ENCODE assay signal across 1 cellular context in the genomic region with DNA sequence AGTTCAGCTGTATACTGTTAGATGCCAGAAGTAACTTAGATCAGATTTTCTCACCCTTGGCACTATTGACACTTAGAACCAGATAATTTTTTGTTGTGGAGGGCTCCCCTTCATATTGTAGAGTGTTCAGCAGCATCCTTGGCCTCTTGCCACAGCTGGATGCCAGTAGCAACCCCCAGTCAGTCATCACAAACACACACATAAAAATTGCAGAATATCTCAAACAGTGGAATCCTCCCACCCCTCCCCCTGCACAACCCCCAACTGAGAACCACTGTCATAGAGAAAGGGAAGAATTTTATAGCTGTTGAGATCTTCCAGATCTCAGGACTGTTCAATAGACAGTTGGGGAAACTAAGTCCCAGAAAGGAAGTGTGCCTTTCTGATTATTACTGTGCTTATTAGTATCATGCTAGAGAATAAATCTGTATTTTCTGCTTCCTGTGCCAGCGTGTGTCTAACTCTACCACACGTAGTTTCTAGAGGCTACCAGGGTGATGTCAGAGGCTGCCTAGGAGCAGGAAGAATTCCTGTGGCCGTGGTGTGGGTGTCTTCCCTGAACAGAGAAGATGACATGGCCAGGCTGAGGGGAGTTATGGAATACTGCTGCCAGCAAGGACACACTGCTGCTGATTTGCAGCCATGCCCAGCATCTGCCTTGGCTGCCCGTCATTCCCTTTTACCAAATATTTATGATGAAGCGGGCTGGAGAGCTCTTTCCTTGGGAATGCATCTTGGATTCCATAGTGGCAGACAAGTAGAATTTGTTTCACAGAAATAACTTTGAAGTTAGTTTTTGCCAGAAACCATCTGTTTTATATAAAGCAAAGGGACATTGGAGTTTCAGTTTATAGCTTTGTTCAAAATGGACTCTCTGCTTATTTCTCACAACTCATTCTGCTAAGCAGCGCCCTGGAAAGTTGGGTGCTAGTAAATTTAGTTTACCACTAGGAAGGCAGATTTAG.
TF ChIP-seq lines count a peak whose summit lies in the region.

No MANE protein-coding gene starts in this region.

TF ChIP-seq in IMR-90, 13 proteins besides CTCF, POLR2A, EP300 and RAD21:
- TF ChIP-seq CEBPB (IDR thresholded peaks at IDR 0.05; ENCODE audit: low read depth, low read length) (peak; percentile 37; the same call in 1 of the 2 replicates), SMC3 (IDR thresholded peaks at IDR 0.05; ENCODE audit: low read depth, low read length) (0 out of 2 replicates have a peak, but pooled peaks have one; percentile 5), RCOR1 (IDR thresholded peaks at IDR 0.05; ENCODE audit: insufficient replicate concordance, low read length) (peak; percentile 59), MAZ (IDR thresholded peaks at IDR 0.05; ENCODE audit: borderline replicate concordance, low read depth, low read length) (0 out of 2 replicates have a peak, but pooled peaks have one; percentile 29), FOS (IDR thresholded peaks at IDR 0.05; ENCODE audit: low read depth, low read length) (no peak), MXI1 (IDR thresholded peaks at IDR 0.05; ENCODE audit: borderline replicate concordance, low read depth, low read length) (no peak), RFX5 (IDR thresholded peaks at IDR 0.05; ENCODE audit: low read depth, low read length) (no peak), NFE2L2 (IDR thresholded peaks at IDR 0.05; ENCODE audit: low read depth, low read length) (no peak)
- TF ChIP-seq, protein P1, sequence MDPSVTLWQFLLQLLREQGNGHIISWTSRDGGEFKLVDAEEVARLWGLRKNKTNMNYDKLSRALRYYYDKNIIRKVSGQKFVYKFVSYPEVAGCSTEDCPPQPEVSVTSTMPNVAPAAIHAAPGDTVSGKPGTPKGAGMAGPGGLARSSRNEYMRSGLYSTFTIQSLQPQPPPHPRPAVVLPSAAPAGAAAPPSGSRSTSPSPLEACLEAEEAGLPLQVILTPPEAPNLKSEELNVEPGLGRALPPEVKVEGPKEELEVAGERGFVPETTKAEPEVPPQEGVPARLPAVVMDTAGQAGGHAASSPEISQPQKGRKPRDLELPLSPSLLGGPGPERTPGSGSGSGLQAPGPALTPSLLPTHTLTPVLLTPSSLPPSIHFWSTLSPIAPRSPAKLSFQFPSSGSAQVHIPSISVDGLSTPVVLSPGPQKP (IDR thresholded peaks at IDR 0.05; ENCODE audit: borderline replicate concordance, low read depth, low read length): no peak
- TF ChIP-seq, protein P2, sequence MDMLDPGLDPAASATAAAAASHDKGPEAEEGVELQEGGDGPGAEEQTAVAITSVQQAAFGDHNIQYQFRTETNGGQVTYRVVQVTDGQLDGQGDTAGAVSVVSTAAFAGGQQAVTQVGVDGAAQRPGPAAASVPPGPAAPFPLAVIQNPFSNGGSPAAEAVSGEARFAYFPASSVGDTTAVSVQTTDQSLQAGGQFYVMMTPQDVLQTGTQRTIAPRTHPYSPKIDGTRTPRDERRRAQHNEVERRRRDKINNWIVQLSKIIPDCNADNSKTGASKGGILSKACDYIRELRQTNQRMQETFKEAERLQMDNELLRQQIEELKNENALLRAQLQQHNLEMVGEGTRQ (IDR thresholded peaks at IDR 0.05; ENCODE audit: low read depth, low read length): no peak
